Comparison of ENCODE assay signal across 9 cellular contexts in genomic region chr6:5398530-5398929, GRCh38.
DNase-seq lines count a peak whose midpoint lies in the region; ATAC-seq and TF ChIP-seq lines count a peak whose summit lies in the region.
"Had no signal": no experiment of that assay in that cellular context is flagged by ENCODE, and none has a peak within 500 bp of the region (broad histone marks: within the 10 kb centered on the region; RNA-seq: fewer than 3 reads in every experiment).

No MANE protein-coding gene starts in this region.

- 0 out of 2 replicates have a peak, but pooled peaks cover 2% of the 10 kb centered on the region for H3K79me2 ChIP-seq in OCI-LY3 (ENCODE audit: low read length)

- no peaks in the 10 kb centered on the region for H3K27me3 Mint-ChIP-seq in central memory CD8-positive, alpha-beta T cell
- no peaks in the 10 kb centered on the region for H3K27me3 Mint-ChIP-seq in nephron (ENCODE audit: low read depth)
- H3K27me3 Mint-ChIP-seq: stimulated activated naive CD8-positive, alpha-beta T cell treated with anti-CD3 and anti-CD28 coated beads, Interleukin-15, Interleukin-2, amounts not matched to agents 100 ng/mL and 50 ng/mL, for 24 hours had no signal

- no peak overlapping the region for H3K4me2 ChIP-seq in OCI-LY3 (ENCODE audit: low read length)

- no peak overlapping the region for H3K4me3 Mint-ChIP-seq in central memory CD8-positive, alpha-beta T cell
- no peak overlapping the region for H3K4me3 Mint-ChIP-seq in nephron
- H3K4me3 Mint-ChIP-seq: stimulated activated naive CD8-positive, alpha-beta T cell treated with anti-CD3 and anti-CD28 coated beads, Interleukin-15, Interleukin-2, amounts not matched to agents 100 ng/mL and 50 ng/mL, for 24 hours had no signal

- no peaks in the 10 kb centered on the region; the same call in 1 of the 2 replicates for H4K20me1 ChIP-seq in OCI-LY3 (ENCODE audit: insufficient read depth, low read length)

- H3K9me3 ChIP-seq in OCI-LY3 (ENCODE audit: insufficient read depth, low read length): no peaks in the 10 kb centered on the region

- H3K36me3 Mint-ChIP-seq in central memory CD8-positive, alpha-beta T cell (ENCODE audit: insufficient read depth): peaks cover 1% of the 10 kb centered on the region
- H3K36me3 Mint-ChIP-seq in nephron (ENCODE audit: low read depth): peaks cover 13% of the 10 kb centered on the region

- H2AFZ ChIP-seq in OCI-LY3 (ENCODE audit: low read depth, low read length): no peak overlapping the region

- peaks cover 11% of the 10 kb centered on the region for H3K4me1 ChIP-seq in OCI-LY3 (ENCODE audit: low read length)

- ATAC-seq in activated CD4-positive, CD25-positive, alpha-beta regulatory T cell treated with anti-CD3 and anti-CD28 coated beads, Interleukin-2, amount 50 U/mL, for 24 hours: peak; percentile 99 to 100
- ATAC-seq in HG03159 (IDR thresholded peaks at IDR 0.05; ENCODE audit: unreplicated experiment): peak; percentile 61
- ATAC-seq in central memory CD8-positive, alpha-beta T cell (replicated peaks; ENCODE audit: extremely low read depth, poor library complexity, severe bottlenecking): peak; percentile 52
- ATAC-seq in HG03460 (IDR thresholded peaks at IDR 0.05; ENCODE audit: unreplicated experiment): no peak
- no peak for ATAC-seq in GM18909 (IDR thresholded peaks at IDR 0.05; ENCODE audit: poor library complexity, unreplicated experiment)

- TF ChIP-seq CTCF in OCI-LY3 (IDR thresholded peaks at IDR 0.05; ENCODE audit: low read depth, low read length) (peak; percentile 56), nephron (IDR thresholded peaks at IDR 0.05; ENCODE audit: unreplicated experiment in 3 of 3) (peak; percentile 15 to 37 (median 18))

- no peaks in the 10 kb centered on the region for H3K9me3 Mint-ChIP-seq in central memory CD8-positive, alpha-beta T cell
- peaks cover 14% of the 10 kb centered on the region for H3K9me3 Mint-ChIP-seq in nephron
- H3K9me3 Mint-ChIP-seq: stimulated activated naive CD8-positive, alpha-beta T cell treated with anti-CD3 and anti-CD28 coated beads, Interleukin-15, Interleukin-2, amounts not matched to agents 100 ng/mL and 50 ng/mL, for 24 hours had no signal

- no peak overlapping the region for H3K9ac ChIP-seq in OCI-LY3 (ENCODE audit: low read length)

- H3K27me3 ChIP-seq in OCI-LY3 (ENCODE audit: low read depth, low read length): no peaks in the 10 kb centered on the region

- no peak overlapping the region for H3K27ac ChIP-seq in OCI-LY3 (ENCODE audit: low read length)

- peaks cover 9% of the 10 kb centered on the region for H3K4me1 Mint-ChIP-seq in central memory CD8-positive, alpha-beta T cell
- no peaks in the 10 kb centered on the region for H3K4me1 Mint-ChIP-seq in nephron

- DNase-seq in activated CD4-positive, CD25-positive, alpha-beta regulatory T cell treated with anti-CD3 and anti-CD28 coated beads, Interleukin-2, amount 50 U/mL, for 72 hours: no peak
- DNase-seq in central memory CD8-positive, alpha-beta T cell (ENCODE audit: low spot score in 2 of 2): no peak

- H3K27ac Mint-ChIP-seq in central memory CD8-positive, alpha-beta T cell (ENCODE audit: low read depth): no peak overlapping the region
- H3K27ac Mint-ChIP-seq in nephron: no peak overlapping the region
- H3K27ac Mint-ChIP-seq: stimulated activated naive CD8-positive, alpha-beta T cell treated with anti-CD3 and anti-CD28 coated beads, Interleukin-15, Interleukin-2, amounts not matched to agents 100 ng/mL and 50 ng/mL, for 24 hours had no signal

- no peaks in the 10 kb centered on the region for H3K36me3 ChIP-seq in OCI-LY3 (replicated peaks; ENCODE audit: low read depth, low read length)

- no peak overlapping the region for H3K4me3 ChIP-seq in OCI-LY3 (ENCODE audit: low read length)

Comparison
In these comparisons a context has a peak if more than half of its experiments do, and no peak if none do; other contexts are left out.
1. ATAC-seq: peak in activated CD4-positive, CD25-positive, alpha-beta regulatory T cell treated with anti-CD3 and anti-CD28 coated beads, Interleukin-2, amount 50 U/mL, for 24 hours (2 of 2), HG03159 (single experiment) and central memory CD8-positive, alpha-beta T cell (single experiment); none in HG03460 (single experiment) and GM18909 (single experiment).